In the genomic region with DNA sequence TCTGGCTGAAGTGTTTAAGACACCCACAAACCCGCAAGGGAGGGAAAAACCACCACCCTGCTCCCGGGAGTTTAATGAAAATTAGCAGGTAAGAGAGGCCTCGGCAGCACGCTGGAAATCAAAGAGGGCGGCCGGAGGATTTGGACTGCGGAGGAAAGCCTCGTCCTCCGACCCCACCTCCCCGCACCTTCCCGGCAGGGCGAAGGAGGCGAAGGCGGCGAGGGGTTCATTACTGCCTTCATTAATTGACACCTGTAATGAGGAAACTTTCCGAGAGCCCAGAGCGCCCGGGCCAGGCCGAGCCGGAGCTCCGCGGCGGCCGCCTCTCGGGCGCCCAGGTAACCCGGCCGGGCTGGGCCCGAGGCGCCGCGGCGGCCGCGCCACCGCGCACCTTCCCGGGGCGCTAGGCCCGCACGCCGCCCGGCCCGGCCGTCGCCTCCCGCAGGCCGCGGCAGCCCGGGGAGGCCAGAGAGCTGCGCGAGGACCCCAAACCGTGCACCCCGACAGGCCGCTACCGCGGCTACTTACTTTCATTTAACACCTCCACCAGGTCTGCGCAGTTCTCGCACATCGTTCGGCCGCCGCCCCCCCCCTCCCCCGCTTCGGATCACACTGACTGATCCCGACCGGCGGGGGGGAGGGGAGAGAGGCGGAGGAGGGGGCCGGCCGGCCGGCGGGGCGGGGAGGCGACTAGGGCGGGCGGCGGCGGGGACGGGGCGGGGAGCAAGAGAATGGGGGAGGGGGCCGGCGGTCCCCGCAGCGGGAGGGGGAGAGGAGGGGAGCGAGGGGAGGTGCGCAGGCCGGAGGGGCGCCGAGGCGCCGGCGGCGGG, we compare ENCODE assay signal across 8 cellular contexts. TPM values are rescaled to one million over a fixed set of nuclear protein-coding genes. Genes with fewer than 3 reads are reported as not detected.
DNase-seq lines count a peak whose midpoint lies in the region; ATAC-seq and TF ChIP-seq lines count a peak whose summit lies in the region.

No MANE protein-coding gene starts in this region.

- peaks cover 3% of the 10 kb centered on the region for H3K36me3 Mint-ChIP-seq in nephron (ENCODE audit: low read depth)

- H3K9me3 Mint-ChIP-seq in nephron: no peaks in the 10 kb centered on the region

- H3K27me3 Mint-ChIP-seq in nephron (ENCODE audit: low read depth): no peaks in the 10 kb centered on the region

- no peak for TF ChIP-seq CTCF in Panc1 (IDR thresholded peaks at IDR 0.05)
- no peak for TF ChIP-seq CTCF in fibroblast of pulmonary artery (IDR thresholded peaks at IDR 0.05; ENCODE audit: low read length, missing control alignments)
- TF ChIP-seq CTCF in nephron (IDR thresholded peaks at IDR 0.05; ENCODE audit: unreplicated experiment in 3 of 3): no peak

- in situ Hi-C loops in Panc1 (cut with HindIII; ENCODE audit: low pct_unique_long_range_greater_than_20kb, low sequenced_read_pairs): no loop called here

- peak; percentile 35 for ATAC-seq in GM19452 (IDR thresholded peaks at IDR 0.05; ENCODE audit: unreplicated experiment)
- ATAC-seq in Panc1: peak; percentile 76

- H3K4me1 Mint-ChIP-seq in nephron: peaks cover 17% of the 10 kb centered on the region

- no peaks in the 10 kb centered on the region for H3K9me3 ChIP-seq in Panc1 (ENCODE audit: control insufficient read depth, insufficient read depth, low read depth, low read length)

- POLR2A ChIA-PET in Panc1 (lab: Charles Lee): interaction anchor here (0.5 kb wide), 1 partner anchor 281 kb away, joined by 8 read pairs; no protein-coding TSS in a partner anchor

- CTCF ChIA-PET in Panc1 (lab: Charles Lee): no interaction called here

- H3K27ac Mint-ChIP-seq in nephron: peak overlapping the region; percentile 95 to 99 (median 97)

- peak overlapping the region; percentile 95 for H3K27ac ChIP-seq in Panc1 (ENCODE audit: low read length)

- no peaks in the 10 kb centered on the region for H3K27me3 ChIP-seq in Panc1 (ENCODE audit: control insufficient read depth, insufficient read depth, low read length)

- no TSS peak for BruUV-seq in Panc1 (replicated peaks; lab: Mats Ljungman, UMichigan)

- no peaks in the 10 kb centered on the region; the same call in 1 of the 2 replicates for H3K36me3 ChIP-seq in Panc1 (ENCODE audit: control insufficient read depth, insufficient read depth, low read length)

- peak overlapping the region; percentile 91 to 99 (median 98) for H3K4me3 Mint-ChIP-seq in nephron

- peaks cover 9% of the 10 kb centered on the region for H3K4me1 ChIP-seq in Panc1 (ENCODE audit: control insufficient read depth, insufficient read depth, low read length)

- H3K4me3 ChIP-seq in Panc1 (ENCODE audit: low read depth in 2 of 2, low read length in 2 of 2) (peak overlapping the region; percentile 79 to 86), fibroblast of pulmonary artery (replicated peaks; ENCODE audit: low read depth, low read length) (peak overlapping the region; percentile 94)

- intact Hi-C loops in Panc1 (cut with micrococcal nuclease; ENCODE audit: unreplicated experiment): no loop called here

- DNase-seq in CD1c-positive myeloid dendritic cell (ENCODE audit: extremely low spot score) (peak; percentile 64), HT1080 (ENCODE audit: low read depth) (peak; percentile 42), Panc1 (ENCODE audit: low read depth, low spot score) (no peak), fibroblast of pulmonary artery (ENCODE audit: low read depth) (no peak)
- peak; percentile 59 to 78 for DNase-seq in activated T-helper 1 cell treated with anti-CD3 and anti-CD28 coated beads, Interleukin-2, amount 50 U/mL, for 16 hours (ENCODE audit: low read depth in 1 of 2, low spot score in 1 of 2)
- DNase-seq in stimulated activated naive CD4-positive, alpha-beta T cell treated with Interleukin-2 at 50 U/mL for 16 hours (lab: John Stamatoyannopoulos, UW): peak; percentile 86

RNA-seq across cellular contexts. Expression of a gene that starts 0.6 kb away (rescaled TPM):
- total RNA-seq in HT1080 (2014; rRNA removed; shearing (Covaris generic)): 47.5 and 48.6 TPM in 2 replicates
- 54.5 and 69.7 TPM in 2 replicates for polyA plus RNA-seq in HT1080 (2015; cell fraction: cytosol; rRNA removed)
- polyA plus RNA-seq in HT1080 (2015; cell fraction: nucleus; rRNA removed): 152 and 163 TPM in 2 replicates
- total RNA-seq in Panc1 (2021; ENCODE audit: unreplicated experiment): 91.4 TPM
- 37.1 TPM for polyA plus RNA-seq in Panc1 (2012; ENCODE audit: insufficient read length)

Comparison
In these comparisons a context has a peak if more than half of its experiments do, and no peak if none do; other contexts are left out.
1. DNase-seq: peak in CD1c-positive myeloid dendritic cell (single experiment), HT1080 (single experiment), activated T-helper 1 cell treated with anti-CD3 and anti-CD28 coated beads, Interleukin-2, amount 50 U/mL, for 16 hours (2 of 2) and stimulated activated naive CD4-positive, alpha-beta T cell treated with Interleukin-2 at 50 U/mL for 16 hours (single experiment); none in Panc1 (single experiment) and fibroblast of pulmonary artery (single experiment).